11 cellular contexts compared by ENCODE assay signal in genomic region chr6:48101277-48101676, GRCh38.
DNase-seq lines count a peak whose midpoint lies in the region; ATAC-seq and TF ChIP-seq lines count a peak whose summit lies in the region.
"Had no signal": no experiment of that assay in that cellular context is flagged by ENCODE, and none has a peak within 500 bp of the region (broad histone marks: within the 10 kb centered on the region; RNA-seq: fewer than 3 reads in every experiment).

No MANE protein-coding gene starts in this region.

- H3K27ac Mint-ChIP-seq in activated naive CD8-positive, alpha-beta T cell treated with anti-CD3 and anti-CD28 coated beads, Interleukin-2, amount 50 U/mL, for 24 hours: no peak overlapping the region

- peak; percentile 93 for ATAC-seq in GM18499 (IDR thresholded peaks at IDR 0.05; ENCODE audit: insufficient read depth, unreplicated experiment)
- peak; percentile 75 for ATAC-seq in GM21825 (IDR thresholded peaks at IDR 0.05; ENCODE audit: unreplicated experiment)
- peak; percentile 71 for ATAC-seq in HG03571 (IDR thresholded peaks at IDR 0.05; ENCODE audit: unreplicated experiment)
- ATAC-seq in activated naive CD8-positive, alpha-beta T cell treated with anti-CD3 and anti-CD28 coated beads, Interleukin-2, amount 50 U/mL, for 24 hours: no peak
- ATAC-seq: Panc1 had no signal

- H3K27me3 Mint-ChIP-seq in activated naive CD8-positive, alpha-beta T cell treated with anti-CD3 and anti-CD28 coated beads, Interleukin-2, amount 50 U/mL, for 24 hours: no peaks in the 10 kb centered on the region

- H3K4me1 Mint-ChIP-seq in activated naive CD8-positive, alpha-beta T cell treated with anti-CD3 and anti-CD28 coated beads, Interleukin-2, amount 50 U/mL, for 24 hours: no peaks in the 10 kb centered on the region

- DNase-seq in fibroblast of mammary gland (ENCODE audit: low read depth): peak; percentile 73
- no peak for DNase-seq in activated naive CD8-positive, alpha-beta T cell treated with anti-CD3 and anti-CD28 coated beads, Interleukin-2, amount 50 U/mL, for 24 hours
- no peak for DNase-seq in NCI-H2107 (lab: John Stamatoyannopoulos, UW)
- no peak for DNase-seq in NCI-H1694 (lab: John Stamatoyannopoulos, UW)
- DNase-seq in activated CD4-positive, CD25-positive, alpha-beta regulatory T cell (lab: John Stamatoyannopoulos, UW): no peak
- DNase-seq: activated CD4-positive, alpha-beta T cell treated with anti-CD3 and anti-CD28 coated beads, Interleukin-2, amount 50 U/mL, for 4 hours; aorta had no signal

- H3K4me3 ChIP-seq in fibroblast of mammary gland (ENCODE audit: control insufficient read depth, low read depth, low read length): no peak overlapping the region

- peaks cover 3% of the 10 kb centered on the region for H3K9me3 Mint-ChIP-seq in activated naive CD8-positive, alpha-beta T cell treated with anti-CD3 and anti-CD28 coated beads, Interleukin-2, amount 50 U/mL, for 24 hours

- no peak overlapping the region for H3K4me3 Mint-ChIP-seq in activated naive CD8-positive, alpha-beta T cell treated with anti-CD3 and anti-CD28 coated beads, Interleukin-2, amount 50 U/mL, for 24 hours

- no peaks in the 10 kb centered on the region for H3K36me3 Mint-ChIP-seq in activated naive CD8-positive, alpha-beta T cell treated with anti-CD3 and anti-CD28 coated beads, Interleukin-2, amount 50 U/mL, for 24 hours (ENCODE audit: low read depth)

- TF ChIP-seq CTCF in fibroblast of mammary gland (conservative IDR thresholded peaks at IDR 0.05; ENCODE audit: control insufficient read depth, insufficient read depth, low read depth, low read length): no peak
